Comparison of ENCODE assay signal across 1 cellular context in genomic region chr14:21536395-21537087, GRCh38.
TF ChIP-seq lines count a peak whose summit lies in the region.

No MANE protein-coding gene starts in this region.

TF ChIP-seq in endothelial cell of umbilical vein, 7 proteins besides CTCF, POLR2A, EP300 and RAD21 (continued from another document):
- peak; percentile 82 for TF ChIP-seq EZH2 (IDR thresholded peaks at IDR 0.05; ENCODE audit: borderline replicate concordance, low read depth, low read length, severe bottlenecking)
- no peak for TF ChIP-seq FOS (IDR thresholded peaks at IDR 0.05; ENCODE audit: borderline replicate concordance, insufficient read depth, low read length)
